Comparison of ENCODE assay signal across 22 cellular contexts in genomic region chr12:107042801-107043200, GRCh38. TPM values are rescaled to one million over a fixed set of nuclear protein-coding genes. Genes with fewer than 3 reads are reported as not detected.
DNase-seq lines count a peak whose midpoint lies in the region; ATAC-seq, FAIRE-seq and TF ChIP-seq lines count a peak whose summit lies in the region.
"Had no signal": no experiment of that assay in that cellular context is flagged by ENCODE, and none has a peak within 500 bp of the region (broad histone marks: within the 10 kb centered on the region; RNA-seq: fewer than 3 reads in every experiment).

No MANE protein-coding gene starts in this region.

- H3K36me3 Mint-ChIP-seq in H9 (ENCODE audit: insufficient read depth in 1 of 3, low read depth in 3 of 3): peaks cover 5 to 8% (median 6%) of the 10 kb centered on the region in 3 experiments; a peak in 6 of 7 replicates
- H3K36me3 Mint-ChIP-seq: CD14-positive monocyte had no signal

- peak; percentile 21 to 34; a peak in 1 of 6 replicates for ATAC-seq in A549
- ATAC-seq in left colon: peak; percentile 100
- no peak for ATAC-seq in GM21381 (IDR thresholded peaks at IDR 0.05; ENCODE audit: unreplicated experiment)
- ATAC-seq: Panc1 had no signal

- H3K23me2 ChIP-seq in H9 (ENCODE audit: insufficient read length, low read depth, low read length, poor library complexity, severe bottlenecking): no peaks in the 10 kb centered on the region

- WGBS in A549 (ENCODE audit: missing lambda C conversion rate): 94% methylated on average over 8 of the region's 8 CpGs
- WGBS in H9 (ENCODE audit: extremely low coverage, insufficient read length, low lambda C conversion rate): no CpG with 5 or more reads among the region's 8 CpGs

- no peak overlapping the region for H2BK15ac ChIP-seq in H9 (ENCODE audit: low read depth, low read length)

- no peak overlapping the region for H3K4me3 Mint-ChIP-seq in H9
- H3K4me3 Mint-ChIP-seq: B cell, CD14-positive monocyte had no signal

- no peak for TF ChIP-seq EP300 in A549 (IDR thresholded peaks at IDR 0.05)

- H3K79me1 ChIP-seq in H9 (ENCODE audit: insufficient read depth, low read depth, low read length, poor library complexity, severe bottlenecking): no peaks in the 10 kb centered on the region

- no peak overlapping the region for H3K14ac ChIP-seq in H9 (ENCODE audit: insufficient read depth, low read length)

- H3K27ac ChIP-seq in A549 (no peak overlapping the region), mucosa of rectum (ENCODE audit: low read depth in 2 of 2, low read length in 2 of 2) (peak overlapping the region; percentile 33 to 38), H9 (ENCODE audit: insufficient read length, low read depth, low read length) (no peak overlapping the region)
- H3K27ac ChIP-seq: SJSA1 had no signal

- H2BK20ac ChIP-seq in H9 (ENCODE audit: low read depth, low read length, poor library complexity, severe bottlenecking): no peak overlapping the region

- TF ChIP-seq CTCF in A549 (IDR thresholded peaks at IDR 0.05): no peak
- TF ChIP-seq CTCF in H9 (conservative IDR thresholded peaks at IDR 0.05): no peak

- H2BK12ac ChIP-seq in H9 (ENCODE audit: insufficient read length, low read depth, low read length): no peak overlapping the region

- H2AFZ ChIP-seq in H9 (ENCODE audit: low read length): no peak overlapping the region

- H2BK120ac ChIP-seq in H9 (ENCODE audit: low read depth, low read length, poor library complexity, severe bottlenecking): no peak overlapping the region

- H3K4me1 ChIP-seq in A549 (no peaks in the 10 kb centered on the region), mucosa of rectum (ENCODE audit: control insufficient read depth in 2 of 2, insufficient read depth in 2 of 2, low read length in 2 of 2) (peaks cover 6 to 11% of the 10 kb centered on the region in 2 donors), H9 (ENCODE audit: insufficient read depth, low read length) (no peaks in the 10 kb centered on the region)
- H3K4me1 ChIP-seq: SJSA1 had no signal

- H3K4me2 ChIP-seq in A549 (no peak overlapping the region), H9 (ENCODE audit: insufficient read depth, insufficient read length, low read length) (no peak overlapping the region)

- no peak for TF ChIP-seq POLR2A in A549 (IDR thresholded peaks at IDR 0.05; ENCODE audit: low read length)

- no peaks in the 10 kb centered on the region for H4K20me1 ChIP-seq in H9 (ENCODE audit: control insufficient read depth, insufficient read depth, insufficient read length)

- CTCF ChIA-PET in A549 (lab: Yijun Ruan, JAX): no interaction called here

- H4K5ac ChIP-seq in H9 (ENCODE audit: insufficient read length, low read depth, low read length): no peak overlapping the region

- no peak overlapping the region for H2BK5ac ChIP-seq in H9 (ENCODE audit: insufficient read length, low read length)

- no peak for FAIRE-seq in A549 (lab: Jason Lieb, UNC)
- FAIRE-seq: D721Med, H54, HTR-8/SVneo had no signal

- no peaks in the 10 kb centered on the region for H3K36me3 ChIP-seq in mucosa of rectum (ENCODE audit: control insufficient read depth in 2 of 2, insufficient read depth in 2 of 2, low read length in 2 of 2)

- DNase-seq in A549 (ENCODE audit: low read depth in 1 of 2, low spot score in 1 of 2) (no peak), LoVo (ENCODE audit: low spot score) (peak; percentile 62), left colon (peak; percentile 31 to 56), H9 (no peak), T1000 (lab: John Stamatoyannopoulos, UW) (no peak), midbrain (lab: John Stamatoyannopoulos, UW) (no peak)
- DNase-seq: DMS79, Karpas-422, NCI-H1694, NCI-H2081, NCI-H2171 treated with DMSO at 0.1 percent for 48 hours, NCI-H524 treated with DMSO at 0.1 percent for 48 hours, NCI-H82 had no signal

- H3K4me3 ChIP-seq in A549: no peak overlapping the region
- peak overlapping the region in 1 of 2 donors; percentile 20 for H3K4me3 ChIP-seq in mucosa of rectum (ENCODE audit: low read length in 2 of 2)
- H3K4me3 ChIP-seq: SJSA1 had no signal

- no peak overlapping the region for H2AK5ac ChIP-seq in H9 (ENCODE audit: insufficient read length, low read length)

- H3K27ac Mint-ChIP-seq in H9: no peak overlapping the region
- H3K27ac Mint-ChIP-seq: B cell had no signal

- no peaks in the 10 kb centered on the region for H3K27me3 Mint-ChIP-seq in H9 (ENCODE audit: low read depth)

- TF ChIP-seq RAD21 in A549 (conservative IDR thresholded peaks at IDR 0.05 in 1 of 2, IDR thresholded peaks at IDR 0.05 in 1 of 2): no peak

- no peaks in the 10 kb centered on the region for H3K4me1 Mint-ChIP-seq in H9
- H3K4me1 Mint-ChIP-seq: B cell, CD14-positive monocyte had no signal

- H3K9ac ChIP-seq in mucosa of rectum (ENCODE audit: low read depth in 1 of 2, low read length in 2 of 2) (no peak overlapping the region), H9 (ENCODE audit: extremely low read depth, insufficient read length, low read length) (no peak overlapping the region)

- no peak overlapping the region for H3K4ac ChIP-seq in H9 (ENCODE audit: low read depth, low read length)

- H4K8ac ChIP-seq in H9 (replicated peaks; ENCODE audit: insufficient read length, low read depth, low read length): no peak overlapping the region

- H3K56ac ChIP-seq in H9 (ENCODE audit: insufficient read length, low read depth, low read length): no peak overlapping the region

- H3K79me2 ChIP-seq in H9 (ENCODE audit: insufficient read depth, low read length): no peaks in the 10 kb centered on the region; the same call in 1 of the 2 replicates

- no peak overlapping the region for H3K18ac ChIP-seq in H9 (ENCODE audit: insufficient read length, low read depth, low read length)

- no peak overlapping the region for H3K23ac ChIP-seq in H9 (ENCODE audit: insufficient read length, low read depth, low read length)

- POLR2A ChIA-PET in A549 (lab: Yijun Ruan, JAX): no interaction called here

- no peak overlapping the region for H3T11ph ChIP-seq in H9 (ENCODE audit: low read length)

- H3K9me3 Mint-ChIP-seq in H9: peaks cover 0 to 3% of the 10 kb centered on the region in 2 experiments; a peak in 3 of 5 replicates

- intact Hi-C loops in left colon (cut with DNase I, micrococcal nuclease): no loop called here

- no peak overlapping the region for H4K91ac ChIP-seq in H9 (ENCODE audit: insufficient read length, low read depth, low read length)

- no peaks in the 10 kb centered on the region for H3K27me3 ChIP-seq in mucosa of rectum (ENCODE audit: control insufficient read depth in 2 of 2, insufficient read depth in 2 of 2, low read length in 2 of 2)
- H3K27me3 ChIP-seq in H9 (ENCODE audit: insufficient read depth, low read length): no peaks in the 10 kb centered on the region
- H3K27me3 ChIP-seq: SJSA1 had no signal

- H3K9me3 ChIP-seq in A549 (no peaks in the 10 kb centered on the region), mucosa of rectum (ENCODE audit: control insufficient read depth in 2 of 2, low read length in 2 of 2) (no peaks in the 10 kb centered on the region), H9 (ENCODE audit: control insufficient read depth, low read depth, low read length) (no peaks in the 10 kb centered on the region)
- H3K9me3 ChIP-seq: SJSA1 had no signal

TF ChIP-seq in A549, 52 proteins besides CTCF, POLR2A, EP300 and RAD21 (continues in another document):
- TF ChIP-seq REST (IDR thresholded peaks at IDR 0.05): no peak
- no peak for TF ChIP-seq TP53 (CRISPR knock-in tag; IDR thresholded peaks at IDR 0.05)
- TF ChIP-seq SMC3 (IDR thresholded peaks at IDR 0.05): no peak
- no peak for TF ChIP-seq ATOH8 (CRISPR knock-in tag; IDR thresholded peaks at IDR 0.05; ENCODE audit: low read depth)

RNA-seq across cellular contexts. Expression of gene CRY1, which starts 50.5 kb away (rescaled TPM):
- 17.6 and 26.1 TPM in 2 replicates for polyA plus RNA-seq in A549 (2011; rRNA removed)
- polyA plus RNA-seq in A549 (2012; cell fraction: cytosol; rRNA removed): 7.5 and 13.2 TPM in 2 replicates
- polyA plus RNA-seq in A549 (2012; cell fraction: nucleus; rRNA removed): 19.7 and 21.9 TPM in 2 replicates
- 14.9 to 16.1 TPM (median 15.8 TPM) in 3 replicates for polyA plus RNA-seq in A549 (2017; fragmentation: RNase III; extraction: RNeasy Plus Mini Kit Qiagen cat#74134 plus additional on column Dnase treatment)
- 9.5 and 10.3 TPM in 2 replicates for polyA minus RNA-seq in A549 (2011; rRNA and poly(A)+ RNA removed)
- 10 to 100 TPM; 11.6 to 12.2 TPM for total RNA-seq in left colon
- 23.5 and 25.7 TPM in 2 replicates for total RNA-seq in H9 (2021)

RNA-seq across cellular contexts. Expression of gene MTERF2, which starts 55.9 kb away (rescaled TPM):
- polyA plus RNA-seq in A549 (2011; rRNA removed) (10.6 and 13.9 TPM in 2 replicates), A549 (2017; fragmentation: RNase III; extraction: RNeasy Plus Mini Kit Qiagen cat#74134 plus additional on column Dnase treatment) (11.7 to 14.5 TPM (median 12.2 TPM) in 3 replicates)
- 4.6 and 5.5 TPM in 2 replicates for polyA plus RNA-seq in A549 (2012; cell fraction: cytosol; rRNA removed)
- polyA plus RNA-seq in A549 (2012; cell fraction: nucleus; rRNA removed): 4.0 and 6.6 TPM in 2 replicates
- polyA minus RNA-seq in A549 (2011; rRNA and poly(A)+ RNA removed): 3.8 and 4.6 TPM in 2 replicates
- total RNA-seq in left colon (10 to 100 TPM in 1 of 2 donors, 1 to 10 TPM in 1; 7.7 to 10.6 TPM), H9 (2021) (5.0 and 7.2 TPM in 2 replicates)

Comparison
In these comparisons a context has a peak if more than half of its experiments do, and no peak if none do; other contexts are left out.
1. DNase-seq: peak in LoVo (single experiment) and left colon (2 of 2); none in A549 (0 of 2), H9 (single experiment), T1000 (single experiment) and midbrain (single experiment).
2. H3K27ac ChIP-seq: peak in mucosa of rectum (2 of 2); none in A549 (0 of 2) and H9 (single experiment).